Comparison of ENCODE assay signal across 9 cellular contexts in genomic region chr2:62287895-62288589, GRCh38.
DNase-seq lines count a peak whose midpoint lies in the region; ATAC-seq, FAIRE-seq and TF ChIP-seq lines count a peak whose summit lies in the region.
"Had no signal": no experiment of that assay in that cellular context is flagged by ENCODE, and none has a peak within 500 bp of the region (broad histone marks: within the 10 kb centered on the region; RNA-seq: fewer than 3 reads in every experiment).

No MANE protein-coding gene starts in this region.

- H3K27me3 Mint-ChIP-seq in CD14-positive monocyte (ENCODE audit: low read depth in 3 of 3) = peaks cover 0 to 1% (median 0%) of the 10 kb centered on the region in 3 donors
- H3K27me3 Mint-ChIP-seq in activated naive CD8-positive, alpha-beta T cell treated with anti-CD3 and anti-CD28 coated beads, Interleukin-2, amount 10 ng/mL, durations not matched to agents 7 days and 5 days = no peaks in the 10 kb centered on the region

- TF ChIP-seq POLR2A in HepG2 (IDR thresholded peaks at IDR 0.05; ENCODE audit: insufficient read depth in 1 of 2, low read depth in 2 of 2, low read length in 2 of 2) = no peak
- no peak for TF ChIP-seq POLR2A in uterus (IDR thresholded peaks at IDR 0.05)
- TF ChIP-seq POLR2A in esophagus muscularis mucosa (IDR thresholded peaks at IDR 0.05; ENCODE audit: low read depth) = no peak

- POLR2A ChIA-PET in activated naive CD8-positive, alpha-beta T cell treated with anti-CD3 and anti-CD28 coated beads, Interleukin-2, amount 10 ng/mL, durations not matched to agents 7 days and 5 days (lab: Charles Lee) = interaction anchor here (1.0 kb wide), 1 partner anchor 92 kb away, joined by 3 read pairs; the partner anchor contains the start of gene B3GNT2
- POLR2A ChIA-PET in HepG2 (lab: Yijun Ruan, JAX) = no interaction called here

- H3K36me3 ChIP-seq in HepG2 (replicated peaks in 1 of 2; ENCODE audit: control insufficient read depth in 1 of 2, insufficient read depth in 2 of 2, low read length in 2 of 2) (no peaks in the 10 kb centered on the region), uterus (no peaks in the 10 kb centered on the region), esophagus muscularis mucosa (no peaks in the 10 kb centered on the region)

- peak; percentile 49 for FAIRE-seq in HTR-8/SVneo (lab: Jason Lieb, UNC)
- no peak for FAIRE-seq in HepG2 (lab: Jason Lieb, UNC)
- FAIRE-seq: colon had no signal

- in situ Hi-C loops in HepG2 (cut with HindIII; ENCODE audit: extremely low pct_ligation_motif_present, low pct_unique_long_range_greater_than_20kb) = no loop called here

- no peaks in the 10 kb centered on the region for H3K79me2 ChIP-seq in HepG2 (ENCODE audit: insufficient read depth, low read length)

- TF ChIP-seq CTCF in CD14-positive monocyte (IDR thresholded peaks at IDR 0.05) (no peak), HepG2 (CRISPR knock-in tag; IDR thresholded peaks at IDR 0.05) (no peak), uterus (IDR thresholded peaks at IDR 0.05) (no peak), esophagus muscularis mucosa (IDR thresholded peaks at IDR 0.05) (no peak)

- H3K4me3 ChIP-seq in HepG2 (replicated peaks in 1 of 3; ENCODE audit: insufficient read depth in 1 of 3, low read depth in 2 of 3, low read length in 3 of 3) (no peak overlapping the region), uterus (no peak overlapping the region), esophagus muscularis mucosa (no peak overlapping the region)

- BruUV-seq in HepG2 (replicated peaks; lab: Mats Ljungman, UMichigan) = no TSS peak

- H3K4me1 Mint-ChIP-seq in CD14-positive monocyte = peaks cover 38% of the 10 kb centered on the region
- H3K4me1 Mint-ChIP-seq in activated naive CD8-positive, alpha-beta T cell treated with anti-CD3 and anti-CD28 coated beads, Interleukin-2, amount 10 ng/mL, durations not matched to agents 7 days and 5 days = peaks cover 15% of the 10 kb centered on the region

- no peak overlapping the region for H2AFZ ChIP-seq in HepG2 (ENCODE audit: low read length)

- H4K20me1 ChIP-seq in HepG2 (ENCODE audit: insufficient read depth, low read length) = no peaks in the 10 kb centered on the region

- H3K27ac ChIP-seq in HepG2 (ENCODE audit: extremely low read length, insufficient read depth, low read length) (no peak overlapping the region), uterus (peak overlapping the region; percentile 26 to 32), esophagus muscularis mucosa (replicated peaks in 1 of 4) (peak overlapping the region in 1 of 4 donors; percentile 15)

- TF ChIP-seq RAD21 in HepG2 (CRISPR knock-in tag; IDR thresholded peaks at IDR 0.05) = no peak

- TF ChIP-seq EP300 in HepG2 (IDR thresholded peaks at IDR 0.05; ENCODE audit: low read depth in 2 of 2, low read length in 2 of 2) (no peak), HepG2 (CRISPR knock-in tag; IDR thresholded peaks at IDR 0.05; ENCODE audit: borderline replicate concordance) (no peak), esophagus muscularis mucosa (IDR thresholded peaks at IDR 0.05) (no peak)

- intact Hi-C loops in CD14-positive monocyte (cut with micrococcal nuclease) (loop anchor here in 1 of 2 donors (5.0 kb wide), 1 partner anchor 91 kb away; the partner anchor contains the start of gene B3GNT2), HepG2 (cut with micrococcal nuclease; ENCODE audit: unreplicated experiment) (no loop called here), uterus (cut with DNase I; ENCODE audit: low total_unique reads) (no loop called here), esophagus muscularis mucosa (cut with DNase I) (no loop called here)

- H3K9me3 ChIP-seq in HepG2 (ENCODE audit: low read length) (peaks cover 10% of the 10 kb centered on the region), uterus (no peaks in the 10 kb centered on the region), esophagus muscularis mucosa (peaks cover 0 to 15% (median 4%) of the 10 kb centered on the region in 4 donors)

- peak; percentile 69 for ATAC-seq in GM19452 (IDR thresholded peaks at IDR 0.05; ENCODE audit: unreplicated experiment)
- ATAC-seq in activated naive CD8-positive, alpha-beta T cell treated with anti-CD3 and anti-CD28 coated beads, Interleukin-2, amount 10 ng/mL, durations not matched to agents 7 days and 5 days (ENCODE audit: low read depth) = peak; percentile 39
- no peak for ATAC-seq in HepG2

- peak overlapping the region; percentile 48 to 87 (median 81) for H3K27ac Mint-ChIP-seq in CD14-positive monocyte
- H3K27ac Mint-ChIP-seq in activated naive CD8-positive, alpha-beta T cell treated with anti-CD3 and anti-CD28 coated beads, Interleukin-2, amount 10 ng/mL, durations not matched to agents 7 days and 5 days = peak overlapping the region; percentile 70

- H3K27me3 ChIP-seq in HepG2 (ENCODE audit: control insufficient read depth in 1 of 2, insufficient read depth in 2 of 2, low read length in 2 of 2) (no peaks in the 10 kb centered on the region; a peak in 1 of 5 replicates), uterus (no peaks in the 10 kb centered on the region), esophagus muscularis mucosa (no peaks in the 10 kb centered on the region)

- peaks cover 0 to 2% of the 10 kb centered on the region in 2 donors for H3K36me3 Mint-ChIP-seq in CD14-positive monocyte
- H3K36me3 Mint-ChIP-seq in activated naive CD8-positive, alpha-beta T cell treated with anti-CD3 and anti-CD28 coated beads, Interleukin-2, amount 10 ng/mL, durations not matched to agents 7 days and 5 days = peaks cover 10% of the 10 kb centered on the region

- H3K4me1 ChIP-seq in HepG2 (ENCODE audit: insufficient read depth, low read length) (peaks cover 15% of the 10 kb centered on the region), uterus (peaks cover 0 to 1% of the 10 kb centered on the region in 2 donors), esophagus muscularis mucosa (peaks cover 25 to 29% (median 27%) of the 10 kb centered on the region in 4 donors)

- peak; percentile 95 for DNase-seq in CD14-positive monocyte (ENCODE audit: low spot score)
- peak; percentile 78 for DNase-seq in HTR-8/SVneo (ENCODE audit: insufficient read length, low spot score)
- DNase-seq in NOMO-1 treated with DMSO at 0.1 percent for 48 hours (lab: John Stamatoyannopoulos, UW; ENCODE audit: unreplicated experiment) = peak; percentile 58
- no peak for DNase-seq in activated naive CD8-positive, alpha-beta T cell treated with anti-CD3 and anti-CD28 coated beads, Interleukin-2, amount 10 ng/mL, durations not matched to agents 7 days and 5 days
- peak; percentile 44 for DNase-seq in HepG2 (ENCODE audit: low spot score)
- peak; percentile 24 to 50 for DNase-seq in uterus
- no peak for DNase-seq in esophagus muscularis mucosa (ENCODE audit: extremely low spot score)

- no peak overlapping the region for H3K9ac ChIP-seq in HepG2 (ENCODE audit: insufficient read depth, low read depth, low read length)

- H3K4me2 ChIP-seq in HepG2 (ENCODE audit: low read depth, low read length) = no peak overlapping the region

- peak overlapping the region in 1 of 2 donors; percentile 4 for H3K4me3 Mint-ChIP-seq in CD14-positive monocyte
- H3K4me3 Mint-ChIP-seq in activated naive CD8-positive, alpha-beta T cell treated with anti-CD3 and anti-CD28 coated beads, Interleukin-2, amount 10 ng/mL, durations not matched to agents 7 days and 5 days = peak overlapping the region; percentile 22

- WGBS in HepG2 (ENCODE audit: low lambda C conversion rate) = 0% methylated on average over 1 of the region's 1 CpG
- WGBS in esophagus muscularis mucosa = 0% methylated on average over 1 of the region's 1 CpG

- CTCF ChIA-PET in HepG2 (lab: Yijun Ruan, JAX; ENCODE audit: low intra/inter-chr PET ratio, low total read pairs) = no interaction called here

- peaks cover 10 to 28% (median 21%) of the 10 kb centered on the region in 7 donors for H3K9me3 Mint-ChIP-seq in CD14-positive monocyte
- peaks cover 20% of the 10 kb centered on the region for H3K9me3 Mint-ChIP-seq in activated naive CD8-positive, alpha-beta T cell treated with anti-CD3 and anti-CD28 coated beads, Interleukin-2, amount 10 ng/mL, durations not matched to agents 7 days and 5 days

TF ChIP-seq in HepG2, 621 proteins besides CTCF, POLR2A, EP300 and RAD21 (continues in another document):
- TF ChIP-seq STAG1 (CRISPR knock-in tag; IDR thresholded peaks at IDR 0.05) = no peak

Comparison
In these comparisons a context has a peak if more than half of its experiments do, and no peak if none do; other contexts are left out.
1. DNase-seq: peak in CD14-positive monocyte (single experiment), HTR-8/SVneo (single experiment), NOMO-1 treated with DMSO at 0.1 percent for 48 hours (single experiment), HepG2 (single experiment) and uterus (2 of 2); none in activated naive CD8-positive, alpha-beta T cell treated with anti-CD3 and anti-CD28 coated beads, Interleukin-2, amount 10 ng/mL, durations not matched to agents 7 days and 5 days (single experiment) and esophagus muscularis mucosa (single experiment).